Comparison of ENCODE assay signal across 8 cellular contexts in genomic region chr7:5494683-5495561, GRCh38. TPM values are rescaled to one million over a fixed set of nuclear protein-coding genes. Genes with fewer than 3 reads are reported as not detected.
DNase-seq lines count a peak whose midpoint lies in the region; ATAC-seq and TF ChIP-seq lines count a peak whose summit lies in the region.

No MANE protein-coding gene starts in this region.

- H3K27ac ChIP-seq in heart left ventricle (peak overlapping the region in 9 of 12 donors; percentile 63 to 95 (median 84)), psoas muscle (peak overlapping the region; percentile 85), vagina (peak overlapping the region; percentile 15)

- DNase-seq in DMS153 treated with DMSO at 0.1 percent for 48 hours (lab: John Stamatoyannopoulos, UW; ENCODE audit: unreplicated experiment): peak; percentile 94
- peak; percentile 51 for DNase-seq in GOT3 (lab: John Stamatoyannopoulos, UW)
- DNase-seq in NCI-H1048 (lab: John Stamatoyannopoulos, UW): peak; percentile 37
- DNase-seq in T-cell: peak; percentile 47 to 82 (median 70)
- DNase-seq in activated naive CD8-positive, alpha-beta T cell treated with anti-CD3 and anti-CD28 coated beads, Interleukin-2, amount 50 U/mL, for 24 hours: peak; percentile 86
- DNase-seq in heart left ventricle: peak; percentile 72 to 89 (median 80)
- peak; percentile 73 to 87 for DNase-seq in psoas muscle
- no peak for DNase-seq in vagina (ENCODE audit: extremely low spot score in 2 of 2)

- H3K4me1 ChIP-seq in heart left ventricle (peaks cover 0 to 42% (median 25%) of the 10 kb centered on the region in 12 donors), psoas muscle (peaks cover 28% of the 10 kb centered on the region), vagina (peaks cover 27% of the 10 kb centered on the region)

- POLR2A ChIA-PET in T-cell (lab: Charles Lee): interaction anchor here (0.5 to 0.8 kb wide), 3 partner anchors 15 to 224 kb away, joined by 3 to 5 read pairs (median 5); no protein-coding TSS in a partner anchor

- H3K36me3 ChIP-seq in heart left ventricle: peaks cover 0 to 21% (median 9%) of the 10 kb centered on the region in 9 donors
- peaks cover 0 to 12% of the 10 kb centered on the region in 2 donors for H3K36me3 ChIP-seq in psoas muscle (ENCODE audit: insufficient read depth in 1 of 2, low read depth in 1 of 2)
- H3K36me3 ChIP-seq in vagina: peaks cover 0 to 14% of the 10 kb centered on the region in 2 donors

- H3K9me3 ChIP-seq in heart left ventricle (no peaks in the 10 kb centered on the region), psoas muscle (no peaks in the 10 kb centered on the region), vagina (no peaks in the 10 kb centered on the region)

- H3K4me3 Mint-ChIP-seq in T-cell: peak overlapping the region; percentile 6 to 49 (median 9)
- peak overlapping the region; percentile 21 for H3K4me3 Mint-ChIP-seq in activated naive CD8-positive, alpha-beta T cell treated with anti-CD3 and anti-CD28 coated beads, Interleukin-2, amount 50 U/mL, for 24 hours

- no peak for TF ChIP-seq POLR2A in heart left ventricle (IDR thresholded peaks at IDR 0.05)
- TF ChIP-seq POLR2A in vagina (IDR thresholded peaks at IDR 0.05): no peak

- CTCF ChIA-PET in T-cell (lab: Charles Lee): interaction anchor here (0.7 to 2.7 kb wide), 23 partner anchors 29 to 508 kb away, joined by 3 to 31 read pairs (median 3); no protein-coding TSS in a partner anchor

- H3K27me3 Mint-ChIP-seq in T-cell: no peaks in the 10 kb centered on the region
- no peaks in the 10 kb centered on the region for H3K27me3 Mint-ChIP-seq in activated naive CD8-positive, alpha-beta T cell treated with anti-CD3 and anti-CD28 coated beads, Interleukin-2, amount 50 U/mL, for 24 hours

- H3K27ac Mint-ChIP-seq in T-cell: no peak overlapping the region
- H3K27ac Mint-ChIP-seq in activated naive CD8-positive, alpha-beta T cell treated with anti-CD3 and anti-CD28 coated beads, Interleukin-2, amount 50 U/mL, for 24 hours: no peak overlapping the region

- 24 to 34% (median 30%) methylated on average over 24 to 41 of the region's 41 CpGs for WGBS in heart left ventricle, 4 donors
- WGBS in psoas muscle, 3 donors: 13 to 15% (median 14%) methylated on average over 38 to 41 of the region's 41 CpGs

- H3K4me1 Mint-ChIP-seq in T-cell: peaks cover 29 to 36% (median 33%) of the 10 kb centered on the region in 3 donors
- peaks cover 35% of the 10 kb centered on the region for H3K4me1 Mint-ChIP-seq in activated naive CD8-positive, alpha-beta T cell treated with anti-CD3 and anti-CD28 coated beads, Interleukin-2, amount 50 U/mL, for 24 hours

- H3K4me3 ChIP-seq in heart left ventricle (peak overlapping the region in 11 of 12 donors; percentile 8 to 43 (median 26)), psoas muscle (peak overlapping the region; percentile 37), vagina (peak overlapping the region; percentile 10 to 38)

- H3K36me3 Mint-ChIP-seq in T-cell: peaks cover 6% of the 10 kb centered on the region
- peaks cover 13% of the 10 kb centered on the region for H3K36me3 Mint-ChIP-seq in activated naive CD8-positive, alpha-beta T cell treated with anti-CD3 and anti-CD28 coated beads, Interleukin-2, amount 50 U/mL, for 24 hours (ENCODE audit: low read depth)

- ATAC-seq in T-cell (replicated peaks in 1 of 4) (peak; percentile 83 to 89 (median 88)), heart left ventricle (peak; percentile 50 to 80 (median 72)), psoas muscle (peak; percentile 76 to 85 (median 80))
- peak; percentile 74 for ATAC-seq in activated naive CD8-positive, alpha-beta T cell treated with anti-CD3 and anti-CD28 coated beads, Interleukin-2, amount 50 U/mL, for 24 hours

- H3K27me3 ChIP-seq in heart left ventricle (no peaks in the 10 kb centered on the region), psoas muscle (ENCODE audit: insufficient read depth in 3 of 3, low read length in 2 of 3) (no peaks in the 10 kb centered on the region), vagina (no peaks in the 10 kb centered on the region)

- intact Hi-C loops in heart left ventricle (cut with DNase I) (loop anchor here (1.0 to 10.0 kb wide), 14 partner anchors 63 to 210 kb away; no protein-coding TSS in a partner anchor), psoas muscle (cut with DNase I) (loop anchor here (1.0 to 5.0 kb wide), 5 partner anchors 64 to 208 kb away; no protein-coding TSS in a partner anchor), vagina (cut with DNase I) (loop anchor here (5.0 to 10.0 kb wide), 2 partner anchors 167 to 210 kb away; no protein-coding TSS in a partner anchor)

- TF ChIP-seq CTCF in heart left ventricle (IDR thresholded peaks at IDR 0.05) (peak; percentile 87 to 98 (median 96)), psoas muscle (IDR thresholded peaks at IDR 0.05) (peak; percentile 97), vagina (IDR thresholded peaks at IDR 0.05) (peak; percentile 84 to 89 (median 87))

- no peaks in the 10 kb centered on the region for H3K9me3 Mint-ChIP-seq in T-cell
- no peaks in the 10 kb centered on the region for H3K9me3 Mint-ChIP-seq in activated naive CD8-positive, alpha-beta T cell treated with anti-CD3 and anti-CD28 coated beads, Interleukin-2, amount 50 U/mL, for 24 hours

RNA-seq across cellular contexts. Expression of gene FBXL18, which starts 18.7 kb away (rescaled TPM):
- total RNA-seq in T-cell (10 to 100 TPM in 3 of 5 donors, 1 to 10 TPM in 2; 8.1 to 14.1 (median 12.0) TPM), heart left ventricle (10 to 100 TPM in 1 of 9 donors, 1 to 10 TPM in 8; 4.3 to 16.2 (median 7.0) TPM), psoas muscle (1 to 10 TPM; 4.0 to 9.8 (median 7.8) TPM), vagina (7.9 TPM)
- polyA plus RNA-seq in heart left ventricle (1 to 10 TPM; 2.2 to 7.3 TPM), psoas muscle (10 to 100 TPM in 1 of 3 donors, 1 to 10 TPM in 2; 1.7 to 10.6 (median 2.1) TPM)

RNA-seq across cellular contexts. Expression of gene ACTB, which starts 35.5 kb away (rescaled TPM):
- total RNA-seq in T-cell (1,000 to 10,000 TPM; 3,072 to 3,822 (median 3,615) TPM), heart left ventricle (1,000 to 10,000 TPM in 3 of 9 donors, 100 to 1,000 TPM in 6; 533 to 3,257 (median 776) TPM), psoas muscle (100 to 1,000 TPM; 351 to 761 (median 602) TPM), vagina (4,121 TPM)
- polyA plus RNA-seq in heart left ventricle (1,000 to 10,000 TPM in 1 of 2 donors, 100 to 1,000 TPM in 1; 960 to 1,513 TPM), psoas muscle (1,000 to 10,000 TPM in 1 of 3 donors, 100 to 1,000 TPM in 2; 223 to 1,482 (median 332) TPM)

Comparison
In these comparisons a context has a peak if more than half of its experiments do, and no peak if none do; other contexts are left out.
1. DNase-seq: peak in DMS153 treated with DMSO at 0.1 percent for 48 hours (single experiment), GOT3 (single experiment), NCI-H1048 (single experiment), T-cell (34 of 34), activated naive CD8-positive, alpha-beta T cell treated with anti-CD3 and anti-CD28 coated beads, Interleukin-2, amount 50 U/mL, for 24 hours (single experiment), heart left ventricle (5 of 5) and psoas muscle (2 of 2); none in vagina (0 of 2).
2. H3K27ac ChIP-seq: peak in every context shown above with its lines; median percentile 85 in psoas muscle; 84 in heart left ventricle; 15 in vagina.
3. Peak in every context shown above with its lines, with median percentiles within 50 percentile points of each other: ATAC-seq, H3K4me3 ChIP-seq and CTCF ChIP-seq.